Comparison of ENCODE assay signal across 8 cellular contexts in the genomic region with DNA sequence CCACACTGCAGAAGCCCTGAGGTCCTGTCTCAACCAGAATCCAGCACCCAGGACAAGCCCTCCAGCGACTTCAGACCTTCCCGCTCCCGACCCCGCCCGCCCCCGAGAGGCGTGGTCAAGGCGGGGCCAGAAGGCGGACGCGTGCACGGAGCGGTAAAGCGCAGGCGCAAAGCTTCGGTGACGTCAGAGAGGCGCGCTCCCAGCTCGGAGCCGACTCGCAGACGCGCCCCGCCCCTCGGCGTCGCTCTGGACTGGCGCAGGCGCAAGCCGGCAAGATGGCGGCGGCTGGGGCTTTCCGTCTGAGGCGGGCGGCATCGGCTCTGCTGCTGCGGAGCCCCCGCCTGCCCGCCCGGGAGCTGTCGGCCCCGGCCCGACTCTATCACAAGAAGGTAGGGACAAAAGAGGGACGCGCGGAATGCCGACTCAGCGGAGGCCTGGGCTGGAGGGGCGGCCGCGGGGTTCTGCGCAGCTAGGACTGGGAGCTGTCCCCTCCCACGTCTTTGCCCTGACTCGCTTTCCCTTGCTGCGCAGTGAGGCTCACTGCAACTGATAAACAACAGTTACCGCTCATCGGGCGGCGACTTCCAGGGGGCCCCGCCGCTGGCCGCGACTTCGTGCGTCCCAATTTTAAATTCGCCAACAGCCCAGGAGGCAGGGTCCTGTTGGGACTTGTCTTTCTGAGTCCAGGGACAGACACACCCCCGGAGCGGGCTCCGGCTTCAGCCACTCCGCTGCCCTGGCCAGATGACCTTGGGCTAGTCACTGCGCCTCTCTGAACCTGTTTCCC.
DNase-seq lines count a peak whose midpoint lies in the region; ATAC-seq lines count a peak whose summit lies in the region.

A gene (plus strand): TSS at position 249 of the 787 bp plus-strand sequence. CDS start 27 bp downstream, at position 276.

- peak; percentile 63 for ATAC-seq in GM19328 (IDR thresholded peaks at IDR 0.05; ENCODE audit: unreplicated experiment)
- ATAC-seq in HG03469 (IDR thresholded peaks at IDR 0.05; ENCODE audit: unreplicated experiment), result peak; percentile 38

- H4K20me1 ChIP-seq in BLaER1, result peaks cover 47% of the 10 kb centered on the region

- H3K4me3 ChIP-seq in BLaER1, result peak within 1 kb of the TSS; percentile 97

- H3K36me3 ChIP-seq in BLaER1, result peaks cover 43% of the 10 kb centered on the region

- peak within 1 kb of the TSS; percentile 97 for H3K27ac ChIP-seq in BLaER1
- peak within 1 kb of the TSS; percentile 98 for H3K27ac ChIP-seq in cingulate gyrus (ENCODE audit: low read depth, low read length)

- H3K4me1 ChIP-seq in BLaER1, result peaks cover 76% of the 10 kb centered on the region

- H3K9ac ChIP-seq in BLaER1, result peak within 1 kb of the TSS; percentile 96

- peak within 1 kb of the TSS; percentile 99 for H3K4me2 ChIP-seq in BLaER1

- no peaks in the 10 kb centered on the region for H3K27me3 ChIP-seq in BLaER1

- H3K9me3 ChIP-seq in BLaER1, result no peaks in the 10 kb centered on the region

- DNase-seq in NCI-H526 (lab: John Stamatoyannopoulos, UW) (peak; percentile 86 to 98), kidney tubule cell (ENCODE audit: low spot score) (peak; percentile 97)
- peak; percentile 99 for DNase-seq in activated CD4-positive, alpha-beta T cell treated with anti-CD3 and anti-CD28 coated beads for 48 hours
- DNase-seq in stimulated activated CD4-positive, alpha-beta T cell treated with anti-CD3 and anti-CD28 coated beads, Interleukin-1b, Interleukin-23, amount 100 ng/mL, for 1 hour (ENCODE audit: low read depth in 2 of 2), result peak; percentile 97 to 98

Comparison
In these comparisons a context has a peak if more than half of its experiments do, and no peak if none do; other contexts are left out.
1. Peak in every context shown above with its lines: DNase-seq, ATAC-seq, H3K4me3 ChIP-seq and H3K27ac ChIP-seq.